1 cellular context compared by ENCODE assay signal in genomic region chr11:68541983-68542382, GRCh38.
TF ChIP-seq lines count a peak whose summit lies in the region.

No MANE protein-coding gene starts in this region.

TF ChIP-seq in SK-N-SH, 30 proteins besides CTCF, POLR2A, EP300 and RAD21 (continued from another document):
- TF ChIP-seq RCOR1 (IDR thresholded peaks at IDR 0.05; ENCODE audit: low read length): no peak
- TF ChIP-seq FOSL2 (IDR thresholded peaks at IDR 0.05; ENCODE audit: borderline replicate concordance, low read depth): no peak
- no peak for TF ChIP-seq IRF3 (IDR thresholded peaks at IDR 0.05; ENCODE audit: low read depth, low read length)
- TF ChIP-seq CHD2 (IDR thresholded peaks at IDR 0.05; ENCODE audit: low read length, partially characterized antibody): no peak
- TF ChIP-seq RFX5 (IDR thresholded peaks at IDR 0.05; ENCODE audit: low read length): no peak
- TF ChIP-seq NRF1 (IDR thresholded peaks at IDR 0.05; ENCODE audit: low read depth, low read length): no peak
TF ChIP-seq in SK-N-SH: peak in this region for 0.
